38 cellular contexts compared by ENCODE assay signal in genomic region chr9:132534832-132535231, GRCh38. TPM values are rescaled to one million over a fixed set of nuclear protein-coding genes. Genes with fewer than 3 reads are reported as not detected.
"Had no signal": no experiment of that assay in that cellular context is flagged by ENCODE, and none has a peak within 500 bp of the region (broad histone marks: within the 10 kb centered on the region; RNA-seq: fewer than 3 reads in every experiment).

No MANE protein-coding gene starts in this region.

- H3K4me3 ChIP-seq: MG63 had no signal

- DNase-seq: Karpas-422, Kasumi-1, MG63, MM.1S, MV-4-11, NCI-H1048, NCI-H1092, NCI-H1092 treated with DMSO at 0.1 percent for 48 hours, NCI-H1105, NCI-H1105 treated with DMSO at 0.1 percent for 48 hours, NCI-H1417, NCI-H1417 treated with DMSO at 0.1 percent for 48 hours, NCI-H1436, NCI-H1436 treated with DMSO at 0.1 percent for 48 hours, NCI-H146, NCI-H1694, NCI-H1694 treated with DMSO at 0.1 percent for 48 hours, NCI-H187, NCI-H187 treated with DMSO at 0.1 percent for 48 hours, NCI-H1930, NCI-H2029, NCI-H2029 treated with DMSO at 0.1 percent for 48 hours, NCI-H2081, NCI-H2081 treated with DMSO at 0.1 percent for 48 hours, NCI-H2107, NCI-H2171, NCI-H2171 treated with DMSO at 0.1 percent for 48 hours, NCI-H2227 treated with DMSO at 0.1 percent for 48 hours, NCI-H226, NCI-H345, NCI-H446, NCI-H446 treated with DMSO at 0.1 percent for 48 hours, NCI-H510A had no signal

- H3K4me2 ChIP-seq: KMS-11 had no signal

- H3K9ac ChIP-seq: KMS-11 had no signal

- H3K27ac ChIP-seq: KMS-11 had no signal

- H3K36me3 ChIP-seq: MG63 had no signal

RNA-seq across cellular contexts. Expression of gene BARHL1, which starts 47.6 kb away (rescaled TPM):
- total RNA-seq: LHCN-M2, M059J, MCF 10A, NCI-H460 had no signal
